20 cellular contexts compared by ENCODE assay signal in the genomic region with DNA sequence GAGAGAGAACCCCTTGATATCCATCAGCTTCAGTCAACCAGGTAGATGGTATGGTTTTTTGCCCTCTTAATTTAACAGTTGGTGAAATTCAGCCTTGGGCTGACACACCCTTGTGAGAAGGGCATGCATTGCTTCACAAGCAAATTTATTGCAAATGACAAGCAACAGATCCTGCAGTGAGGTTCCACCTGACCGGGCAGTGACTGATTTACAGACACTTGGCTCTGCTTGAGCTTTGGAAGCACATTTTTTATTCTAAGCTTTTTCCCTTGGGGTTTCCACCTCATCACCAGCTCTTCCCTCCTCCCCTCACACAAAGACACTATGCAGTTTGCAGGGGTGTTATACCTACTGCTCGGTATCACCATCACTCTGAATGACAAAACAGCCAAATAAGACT. TPM values are rescaled to one million over a fixed set of nuclear protein-coding genes. Genes with fewer than 3 reads are reported as not detected.
DNase-seq lines count a peak whose midpoint lies in the region; ATAC-seq, FAIRE-seq and TF ChIP-seq lines count a peak whose summit lies in the region.
"Had no signal": no experiment of that assay in that cellular context is flagged by ENCODE, and none has a peak within 500 bp of the region (broad histone marks: within the 10 kb centered on the region; RNA-seq: fewer than 3 reads in every experiment).

No MANE protein-coding gene starts in this region.

- WGBS in testis, 2 donors, result 39 to 56% methylated on average over 2 of the region's 2 CpGs
- WGBS in upper lobe of left lung, 2 donors, result 56 to 58% methylated on average over 2 of the region's 2 CpGs
- 37 to 52% methylated on average over 2 of the region's 2 CpGs for WGBS in pancreas, 2 donors

- FAIRE-seq in pancreas (lab: Jason Lieb, UNC), result no peak
- FAIRE-seq: HepG2 had no signal

- no peaks in the 10 kb centered on the region for H3K27me3 ChIP-seq in testis
- H3K27me3 ChIP-seq in upper lobe of left lung, result no peaks in the 10 kb centered on the region
- H3K27me3 ChIP-seq in pancreas, result peaks cover 0 to 7% (median 3%) of the 10 kb centered on the region in 4 donors
- H3K27me3 ChIP-seq: SJSA1 had no signal

- ATAC-seq in HG03342 (IDR thresholded peaks at IDR 0.05; ENCODE audit: unreplicated experiment) (peak; percentile 63), upper lobe of left lung (ENCODE audit: low FRiP score in 2 of 2) (no peak), pancreas (no peak)
- ATAC-seq: A549, HepG2, PC-3 had no signal

- H3K27ac ChIP-seq in testis, result no peak overlapping the region
- H3K27ac ChIP-seq in upper lobe of left lung, result no peak overlapping the region
- H3K27ac ChIP-seq in pancreas, result no peak overlapping the region
- H3K27ac ChIP-seq: A549, C4-2B, GM23248, KMS-11, SJSA1 had no signal

- H3K4me3 ChIP-seq in testis, result no peak overlapping the region
- H3K4me3 ChIP-seq in upper lobe of left lung, result no peak overlapping the region
- H3K4me3 ChIP-seq in pancreas, result no peak overlapping the region
- H3K4me3 ChIP-seq: A549, GM23248, SJSA1 had no signal

- no peak for TF ChIP-seq EP300 in upper lobe of left lung (IDR thresholded peaks at IDR 0.05)

- TF ChIP-seq POLR2A in testis (IDR thresholded peaks at IDR 0.05) (no peak), upper lobe of left lung (IDR thresholded peaks at IDR 0.05) (no peak)

- H3K4me1 ChIP-seq in testis, result no peaks in the 10 kb centered on the region
- H3K4me1 ChIP-seq in upper lobe of left lung, result no peaks in the 10 kb centered on the region
- no peaks in the 10 kb centered on the region for H3K4me1 ChIP-seq in pancreas
- H3K4me1 ChIP-seq: A549, SJSA1 had no signal

- H3K36me3 ChIP-seq in testis (ENCODE audit: low read depth, missing control alignments) (no peaks in the 10 kb centered on the region), upper lobe of left lung (no peaks in the 10 kb centered on the region), pancreas (no peaks in the 10 kb centered on the region)
- H3K36me3 ChIP-seq: SJSA1 had no signal

- intact Hi-C loops in testis (cut with DNase I; ENCODE audit: low total_unique reads), result no loop called here
- intact Hi-C loops in pancreas (cut with DNase I), result no loop called here

- TF ChIP-seq CTCF in testis (IDR thresholded peaks at IDR 0.05), result no peak
- no peak for TF ChIP-seq CTCF in upper lobe of left lung (IDR thresholded peaks at IDR 0.05)
- TF ChIP-seq CTCF in pancreas (IDR thresholded peaks at IDR 0.05), result no peak

- H3K9me3 ChIP-seq in testis (no peaks in the 10 kb centered on the region), upper lobe of left lung (no peaks in the 10 kb centered on the region), pancreas (peaks cover 0 to 4% (median 0%) of the 10 kb centered on the region in 4 donors)
- H3K9me3 ChIP-seq: A549, SJSA1 had no signal

- DNase-seq in DMS79 (lab: John Stamatoyannopoulos, UW), result peak; percentile 13
- DNase-seq in NCI-H69 (lab: John Stamatoyannopoulos, UW), result peak; percentile 55
- DNase-seq in kidney tubule cell (ENCODE audit: low spot score), result peak; percentile 85
- no peak for DNase-seq in testis
- no peak for DNase-seq in amniotic stem cell (lab: John Stamatoyannopoulos, UW)
- no peak for DNase-seq in upper lobe of left lung
- DNase-seq in pancreas, result no peak
- DNase-seq: DMS 273 treated with DMSO at 0.1 percent for 48 hours, GM23248, NCI-H1436, NCI-H2081, NCI-H774, PC-3 had no signal

RNA-seq across cellular contexts. Expression of a gene that starts 28.3 kb away (rescaled TPM):
- total RNA-seq in testis, result under 1 TPM in 1 of 2 donors, not detected in 1; 0.06 TPM
- polyA plus RNA-seq in testis (ENCODE audit: insufficient read depth, low read depth, low replicate concordance), result 2.3 TPM
- total RNA-seq in upper lobe of left lung, result under 1 TPM in 2 of 6 donors, not detected in 4; 0.09 to 0.27 TPM
- total RNA-seq in pancreas, result under 1 TPM in 2 of 6 donors, not detected in 4; 0.04 to 0.06 TPM
- under 1 TPM in 1 of 2 donors, not detected in 1; 0.02 TPM for polyA plus RNA-seq in pancreas
- total RNA-seq: GM23248, HepG2, M059J, PC-3 had no signal
- polyA plus RNA-seq: A549, GM23248, HepG2 had no signal

Comparison
In these comparisons a context has a peak if more than half of its experiments do, and no peak if none do; other contexts are left out.
1. DNase-seq: peak in DMS79 (single experiment), NCI-H69 (single experiment) and kidney tubule cell (single experiment); none in testis (single experiment), amniotic stem cell (single experiment), upper lobe of left lung (0 of 2) and pancreas (0 of 6).